15 cellular contexts compared by ENCODE assay signal in genomic region chr10:103549349-103549685, GRCh38.
"Had no signal": no experiment of that assay in that cellular context is flagged by ENCODE, and none has a peak within 500 bp of the region (broad histone marks: within the 10 kb centered on the region; RNA-seq: fewer than 3 reads in every experiment).

No MANE protein-coding gene starts in this region.

- ATAC-seq: foreskin keratinocyte had no signal

- H3K4me3 Mint-ChIP-seq: activated CD4-positive, alpha-beta memory T cell treated with anti-CD3 and anti-CD28 coated beads, Interleukin-2, amount 10 ng/mL, durations not matched to agents 7 days and 5 days; activated naive CD8-positive, alpha-beta T cell; neural progenitor cell; stimulated activated naive CD8-positive, alpha-beta T cell treated with anti-CD3 and anti-CD28 coated beads, Interleukin-15, Interleukin-2, amounts not matched to agents 100 ng/mL and 50 ng/mL, for 24 hours had no signal

- DNase-seq: activated CD4-positive, alpha-beta memory T cell treated with anti-CD3 and anti-CD28 coated beads, Interleukin-2, amount 10 ng/mL, durations not matched to agents 7 days and 5 days; activated CD4-positive, alpha-beta T cell treated with anti-CD3 and anti-CD28 coated beads for 4 hours; activated gamma-delta T cell; activated T-cell treated with anti-CD3 and anti-CD28 coated beads, Interleukin-2, amount 50 U/mL, for 48 hours; amniotic stem cell; central memory CD4-positive, alpha-beta T cell; effector CD8-positive, alpha-beta T cell; foreskin keratinocyte; mesendoderm; testis had no signal

- H3K27me3 Mint-ChIP-seq: activated naive CD8-positive, alpha-beta T cell had no signal

- H3K27ac Mint-ChIP-seq: activated CD4-positive, alpha-beta memory T cell treated with anti-CD3 and anti-CD28 coated beads, Interleukin-2, amount 10 ng/mL, durations not matched to agents 7 days and 5 days; activated naive CD8-positive, alpha-beta T cell; stimulated activated naive CD8-positive, alpha-beta T cell treated with anti-CD3 and anti-CD28 coated beads, Interleukin-15, Interleukin-2, amounts not matched to agents 100 ng/mL and 50 ng/mL, for 24 hours had no signal

- H3K9me3 ChIP-seq: testis had no signal

- H3K27ac ChIP-seq: foreskin keratinocyte, neural progenitor cell, SK-N-MC, testis had no signal

- H2AFZ ChIP-seq: neural progenitor cell had no signal

- H3K9me3 Mint-ChIP-seq: activated CD4-positive, alpha-beta memory T cell treated with anti-CD3 and anti-CD28 coated beads, Interleukin-2, amount 10 ng/mL, durations not matched to agents 7 days and 5 days; neural progenitor cell; stimulated activated naive CD8-positive, alpha-beta T cell treated with anti-CD3 and anti-CD28 coated beads, Interleukin-15, Interleukin-2, amounts not matched to agents 100 ng/mL and 50 ng/mL, for 24 hours had no signal

- H3K4me1 ChIP-seq: foreskin keratinocyte, testis had no signal

- H3K4me2 ChIP-seq: neural progenitor cell, smooth muscle cell had no signal

- H3K27me3 ChIP-seq: testis had no signal

- H3K36me3 ChIP-seq: neural progenitor cell had no signal

- H3K9ac ChIP-seq: neural progenitor cell had no signal

- H3K4me3 ChIP-seq: neural progenitor cell, SK-N-MC, smooth muscle cell, testis had no signal

- H3K36me3 Mint-ChIP-seq: activated naive CD8-positive, alpha-beta T cell; neural progenitor cell had no signal
